ENCODE assay signal across 22 cellular contexts in the genomic region with DNA sequence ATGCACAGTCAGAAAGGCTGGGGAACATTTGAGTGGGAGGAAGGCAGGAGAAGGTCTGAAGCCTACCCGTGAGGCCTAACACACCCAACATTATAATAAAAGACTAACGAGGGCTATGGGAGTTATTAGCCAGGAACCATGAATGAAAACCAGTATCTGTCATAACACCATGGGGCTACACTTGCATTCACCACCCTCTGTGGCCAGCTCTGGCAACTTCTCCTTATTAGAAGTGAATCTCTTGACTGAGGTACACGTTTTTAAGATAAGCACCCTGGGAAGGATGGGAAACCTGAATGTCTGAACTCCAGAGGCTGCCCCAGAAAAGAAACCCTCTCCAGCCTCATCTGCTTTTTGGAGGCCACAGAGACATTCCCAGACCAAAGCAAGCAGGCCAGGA.
"Had no signal": no experiment of that assay in that cellular context is flagged by ENCODE, and none has a peak within 500 bp of the region (broad histone marks: within the 10 kb centered on the region; RNA-seq: fewer than 3 reads in every experiment).

No MANE protein-coding gene starts in this region.

- FAIRE-seq: colon, endothelial cell of umbilical vein, kidney had no signal

- H3K9ac ChIP-seq: parathyroid adenoma had no signal

- H3K4me3 ChIP-seq: hepatocyte, psoas muscle, right lobe of liver had no signal

- DNase-seq: effector CD4-positive, alpha-beta T cell; endodermal cell; erythroblast; foreskin melanocyte; kidney; left cardiac atrium; left ventricle myocardium superior; mesendoderm; naive B cell; psoas muscle; retina; right lobe of liver; stimulated activated CD4-positive, alpha-beta T cell treated with anti-CD3 and anti-CD28 coated beads, Interleukin-2, amount 100 ng/mL, for 24 hours; stimulated activated CD4-positive, alpha-beta T cell treated with anti-CD3 and anti-CD28 coated beads, Interleukin-4, amount 100 ng/mL, for 4 hours; stimulated activated naive B cell treated with anti-CD40 and anti-IgM and Interleukin-4, amounts not matched to agents 10 μg/mL and 1 μg/mL and 100 μg/mL, for 72 hours; stimulated activated naive CD8-positive, alpha-beta T cell treated with anti-CD3 and anti-CD28 coated beads, Interleukin-15, amount 100 ng/mL, for 72 hours; substantia nigra; trophoblast cell had no signal

- H3K36me3 ChIP-seq: right lobe of liver had no signal

- H3K4me2 ChIP-seq: hepatocyte had no signal

- H3K27ac ChIP-seq: hepatocyte, parathyroid adenoma, psoas muscle, right lobe of liver had no signal

- ATAC-seq: left cardiac atrium; left ventricle myocardium superior; psoas muscle; right lobe of liver; stimulated activated naive B cell treated with anti-CD40 and anti-IgM and Interleukin-4, amounts not matched to agents 10 μg/mL and 1 μg/mL and 100 μg/mL, for 72 hours; stimulated activated naive CD8-positive, alpha-beta T cell treated with anti-CD3 and anti-CD28 coated beads, Interleukin-15, amount 100 ng/mL, for 72 hours had no signal

- H3K27me3 ChIP-seq: hepatocyte, right lobe of liver had no signal

- H2AFZ ChIP-seq: hepatocyte, parathyroid adenoma had no signal

- H3K79me2 ChIP-seq: hepatocyte, parathyroid adenoma had no signal

- H3K9me3 ChIP-seq: psoas muscle, right lobe of liver had no signal

- H3K4me1 ChIP-seq: psoas muscle had no signal
